Comparison of ENCODE assay signal across 11 cellular contexts in genomic region chr17:65058615-65059014, GRCh38. TPM values are rescaled to one million over a fixed set of nuclear protein-coding genes. Genes with fewer than 3 reads are reported as not detected.
DNase-seq lines count a peak whose midpoint lies in the region; ATAC-seq and TF ChIP-seq lines count a peak whose summit lies in the region.
"Had no signal": no experiment of that assay in that cellular context is flagged by ENCODE, and none has a peak within 500 bp of the region (broad histone marks: within the 10 kb centered on the region; RNA-seq: fewer than 3 reads in every experiment).

No MANE protein-coding gene starts in this region.

- H3K9me3 Mint-ChIP-seq in CD4-positive, CD25-positive, alpha-beta regulatory T cell: no peaks in the 10 kb centered on the region
- no peaks in the 10 kb centered on the region for H3K9me3 Mint-ChIP-seq in progenitor cell of endocrine pancreas (ENCODE audit: low read depth)
- no peaks in the 10 kb centered on the region for H3K9me3 Mint-ChIP-seq in activated T-cell treated with anti-CD3 and anti-CD28 coated beads, Interleukin-2, amount 50 U/mL, for 72 hours

- peak overlapping the region; percentile 96 to 99 (median 96) for H3K27ac Mint-ChIP-seq in CD4-positive, CD25-positive, alpha-beta regulatory T cell
- H3K27ac Mint-ChIP-seq in progenitor cell of endocrine pancreas: no peak overlapping the region
- H3K27ac Mint-ChIP-seq in activated T-cell treated with anti-CD3 and anti-CD28 coated beads, Interleukin-2, amount 50 U/mL, for 72 hours: no peak overlapping the region

- no peak overlapping the region for H3K9ac ChIP-seq in fibroblast of lung (ENCODE audit: insufficient read depth, low read length)
- H3K9ac ChIP-seq: BLaER1 had no signal

- H3K4me2 ChIP-seq in fibroblast of lung (ENCODE audit: extremely low read depth, insufficient read depth, low read length): no peak overlapping the region

- peaks cover 23% of the 10 kb centered on the region for H3K79me2 ChIP-seq in fibroblast of lung (ENCODE audit: control insufficient read depth, insufficient read depth, low read length)

- peak overlapping the region; percentile 86 to 97 (median 96) for H3K4me3 Mint-ChIP-seq in CD4-positive, CD25-positive, alpha-beta regulatory T cell
- H3K4me3 Mint-ChIP-seq in progenitor cell of endocrine pancreas (ENCODE audit: low read depth): peak overlapping the region; percentile 86
- H3K4me3 Mint-ChIP-seq in activated T-cell treated with anti-CD3 and anti-CD28 coated beads, Interleukin-2, amount 50 U/mL, for 72 hours: no peak overlapping the region

- H3K27me3 Mint-ChIP-seq in CD4-positive, CD25-positive, alpha-beta regulatory T cell: peaks cover 4% of the 10 kb centered on the region
- peaks cover 12% of the 10 kb centered on the region for H3K27me3 Mint-ChIP-seq in progenitor cell of endocrine pancreas
- H3K27me3 Mint-ChIP-seq in activated T-cell treated with anti-CD3 and anti-CD28 coated beads, Interleukin-2, amount 50 U/mL, for 72 hours (ENCODE audit: low read depth): no peaks in the 10 kb centered on the region

- H3K4me1 ChIP-seq in CD4-positive, CD25-positive, alpha-beta regulatory T cell (ENCODE audit: control insufficient read depth, insufficient read depth, low read length, poor library complexity, severe bottlenecking): peaks cover 14% of the 10 kb centered on the region
- peaks cover 46% of the 10 kb centered on the region for H3K4me1 ChIP-seq in RWPE2 (ENCODE audit: insufficient read depth, poor library complexity, severe bottlenecking)
- H3K4me1 ChIP-seq in fibroblast of lung (ENCODE audit: control insufficient read depth, extremely low read depth, insufficient read depth, low read length): no peaks in the 10 kb centered on the region

- no peak overlapping the region for H3K27ac ChIP-seq in CD4-positive, CD25-positive, alpha-beta regulatory T cell (ENCODE audit: insufficient read depth, low read length, poor library complexity, severe bottlenecking)
- peak overlapping the region; percentile 87 for H3K27ac ChIP-seq in RWPE2 (ENCODE audit: poor library complexity, severe bottlenecking)
- H3K27ac ChIP-seq in fibroblast of lung (ENCODE audit: insufficient read depth, low read length): no peak overlapping the region
- H3K27ac ChIP-seq: BLaER1 had no signal

- no peaks in the 10 kb centered on the region for H3K9me3 ChIP-seq in CD4-positive, CD25-positive, alpha-beta regulatory T cell (ENCODE audit: control insufficient read depth in 2 of 2, low read length in 2 of 2)
- H3K9me3 ChIP-seq in RWPE2 (ENCODE audit: severe bottlenecking): no peaks in the 10 kb centered on the region
- H3K9me3 ChIP-seq in fibroblast of lung (ENCODE audit: control insufficient read depth, insufficient read depth, low read depth, low read length): no peaks in the 10 kb centered on the region
- H3K9me3 ChIP-seq: BLaER1, Peyer's patch had no signal

- peak overlapping the region; percentile 1 for H2AFZ ChIP-seq in fibroblast of lung (ENCODE audit: low read length)

- H3K36me3 ChIP-seq in CD4-positive, CD25-positive, alpha-beta regulatory T cell (ENCODE audit: control insufficient read depth, insufficient read depth, low read length): no peaks in the 10 kb centered on the region
- H3K36me3 ChIP-seq in RWPE2 (ENCODE audit: low read depth) (peaks cover 6% of the 10 kb centered on the region), fibroblast of lung (ENCODE audit: control insufficient read depth, insufficient read depth, low read length) (no peaks in the 10 kb centered on the region)
- H3K36me3 ChIP-seq: Peyer's patch had no signal

- no peak overlapping the region for H3K4me3 ChIP-seq in CD4-positive, CD25-positive, alpha-beta regulatory T cell (ENCODE audit: low read depth, low read length)
- H3K4me3 ChIP-seq in RWPE2 (ENCODE audit: severe bottlenecking): no peak overlapping the region
- H3K4me3 ChIP-seq in fibroblast of lung (replicated peaks in 1 of 4; ENCODE audit: control extremely low read depth in 1 of 4, insufficient read depth in 1 of 4, low read depth in 3 of 4, low read length in 4 of 4): no peak overlapping the region
- H3K4me3 ChIP-seq: BLaER1, Peyer's patch had no signal

- no peaks in the 10 kb centered on the region for H3K27me3 ChIP-seq in CD4-positive, CD25-positive, alpha-beta regulatory T cell (ENCODE audit: control insufficient read depth, insufficient read depth, low read length)
- H3K27me3 ChIP-seq in RWPE2 (ENCODE audit: insufficient read depth, poor library complexity, severe bottlenecking): no peaks in the 10 kb centered on the region
- no peaks in the 10 kb centered on the region for H3K27me3 ChIP-seq in fibroblast of lung (ENCODE audit: control insufficient read depth, insufficient read depth, low read length)
- H3K27me3 ChIP-seq: BLaER1, Peyer's patch had no signal

- H4K20me1 ChIP-seq in fibroblast of lung (ENCODE audit: control insufficient read depth, extremely low read depth, insufficient read depth, low read length): no peaks in the 10 kb centered on the region

- ATAC-seq in CD4-positive, CD25-positive, alpha-beta regulatory T cell (ENCODE audit: low read depth in 2 of 2): no peak
- ATAC-seq in RWPE2 (ENCODE audit: low read depth) (peak; percentile 62), HG03378 (IDR thresholded peaks at IDR 0.05; ENCODE audit: unreplicated experiment) (no peak)
- no peak for ATAC-seq in activated T-cell treated with anti-CD3 and anti-CD28 coated beads, Interleukin-2, amount 50 U/mL, for 72 hours (replicated peaks in 1 of 2)

- DNase-seq in CD4-positive, CD25-positive, alpha-beta regulatory T cell: no peak
- DNase-seq in RWPE2 (ENCODE audit: low spot score) (peak; percentile 79), fibroblast of lung (ENCODE audit: low read depth in 2 of 2) (no peak), progenitor cell of endocrine pancreas (ENCODE audit: low spot score, unreplicated experiment) (no peak), nucleus accumbens (lab: John Stamatoyannopoulos, UW) (no peak), HT-29 (ENCODE audit: low spot score) (no peak)
- no peak for DNase-seq in activated T-cell treated with anti-CD3 and anti-CD28 coated beads, Interleukin-2, amount 50 U/mL, for 72 hours
- DNase-seq: NCI-H1048, Peyer's patch had no signal

- peaks cover 5% of the 10 kb centered on the region for H3K36me3 Mint-ChIP-seq in CD4-positive, CD25-positive, alpha-beta regulatory T cell
- H3K36me3 Mint-ChIP-seq in progenitor cell of endocrine pancreas (ENCODE audit: insufficient read depth): no peaks in the 10 kb centered on the region
- peaks cover 3 to 9% of the 10 kb centered on the region in 2 donors for H3K36me3 Mint-ChIP-seq in activated T-cell treated with anti-CD3 and anti-CD28 coated beads, Interleukin-2, amount 50 U/mL, for 72 hours (ENCODE audit: insufficient read depth in 2 of 2)

- TF ChIP-seq CTCF in RWPE2 (IDR thresholded peaks at IDR 0.05; ENCODE audit: poor library complexity, severe bottlenecking) (no peak), fibroblast of lung (conservative IDR thresholded peaks at IDR 0.05 in 1 of 2, IDR thresholded peaks at IDR 0.05 in 1 of 2; ENCODE audit: low read depth in 1 of 2, low read length in 2 of 2) (no peak), progenitor cell of endocrine pancreas (IDR thresholded peaks at IDR 0.05; ENCODE audit: unreplicated experiment) (no peak)

- peaks cover 13 to 32% (median 16%) of the 10 kb centered on the region in 4 donors for H3K4me1 Mint-ChIP-seq in CD4-positive, CD25-positive, alpha-beta regulatory T cell
- H3K4me1 Mint-ChIP-seq in progenitor cell of endocrine pancreas (ENCODE audit: low read depth): peaks cover 26% of the 10 kb centered on the region
- H3K4me1 Mint-ChIP-seq in activated T-cell treated with anti-CD3 and anti-CD28 coated beads, Interleukin-2, amount 50 U/mL, for 72 hours (ENCODE audit: low read depth): peaks cover 31% of the 10 kb centered on the region

RNA-seq across cellular contexts. Expression of gene GNA13, which starts 2.1 kb away (rescaled TPM):
- total RNA-seq in CD4-positive, CD25-positive, alpha-beta regulatory T cell: 127 TPM
- polyA plus RNA-seq in CD4-positive, CD25-positive, alpha-beta regulatory T cell: 10 to 100 TPM; 51.4 to 58.0 (median 53.3) TPM
- 52.1 and 65.2 TPM in 2 replicates for total RNA-seq in fibroblast of lung
- 44.6 and 50.3 TPM in 2 replicates for polyA plus RNA-seq in fibroblast of lung
- polyA plus RNA-seq in fibroblast of lung (2012): 21.2 and 22.6 TPM in 2 replicates
- polyA minus RNA-seq in fibroblast of lung (ENCODE audit: low replicate concordance): 8.3 and 9.6 TPM in 2 replicates
- 39.2 and 41.1 TPM in 2 replicates for total RNA-seq in progenitor cell of endocrine pancreas
- total RNA-seq in activated T-cell treated with anti-CD3 and anti-CD28 coated beads, Interleukin-2, amount 50 U/mL, for 72 hours: 10 to 100 TPM; 79.0 to 85.8 TPM
- total RNA-seq in HT-29 (2014; rRNA removed; shearing (Covaris generic)): 12.0 and 12.5 TPM in 2 replicates

Comparison
In these comparisons a context has a peak if more than half of its experiments do, and no peak if none do; other contexts are left out.
1. H3K27ac Mint-ChIP-seq: peak in CD4-positive, CD25-positive, alpha-beta regulatory T cell (3 of 3); none in progenitor cell of endocrine pancreas (single experiment) and activated T-cell treated with anti-CD3 and anti-CD28 coated beads, Interleukin-2, amount 50 U/mL, for 72 hours (single experiment).
2. H3K4me3 Mint-ChIP-seq: peak in CD4-positive, CD25-positive, alpha-beta regulatory T cell (4 of 4) and progenitor cell of endocrine pancreas (single experiment); none in activated T-cell treated with anti-CD3 and anti-CD28 coated beads, Interleukin-2, amount 50 U/mL, for 72 hours (0 of 2).